Comparison of ENCODE assay signal across 8 cellular contexts in the genomic region with DNA sequence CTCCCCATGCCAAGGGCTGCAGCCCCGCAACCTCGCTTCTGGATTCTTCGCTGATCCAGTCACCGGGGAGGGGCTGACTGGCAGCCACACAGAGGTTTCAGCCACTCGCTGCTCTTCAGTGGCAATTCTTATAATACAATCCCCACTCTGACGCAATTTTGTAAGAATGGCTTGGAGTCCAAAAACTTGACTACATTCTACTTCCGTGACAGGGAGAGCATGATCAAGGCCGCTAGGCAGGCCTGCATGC. TPM values are rescaled to one million over a fixed set of nuclear protein-coding genes. Genes with fewer than 3 reads are reported as not detected.
DNase-seq lines count a peak whose midpoint lies in the region; ATAC-seq, FAIRE-seq and TF ChIP-seq lines count a peak whose summit lies in the region.

No MANE protein-coding gene starts in this region.

- H3K9me3 Mint-ChIP-seq in glutamatergic neuron (ENCODE audit: unreplicated experiment) = peaks cover 33% of the 10 kb centered on the region

- H3K27me3 ChIP-seq in WERI-Rb-1 (ENCODE audit: insufficient read depth, low read depth, severe bottlenecking) = no peaks in the 10 kb centered on the region

- peaks cover 52% of the 10 kb centered on the region for H3K4me1 Mint-ChIP-seq in glutamatergic neuron (ENCODE audit: low read depth, unreplicated experiment)

- POLR2A ChIA-PET in HEK293T (lab: Yijun Ruan, JAX) = interaction anchor here (0.5 to 2.3 kb wide), 3 partner anchors 15 to 225 kb away, joined by 3 to 7 read pairs (median 3); partner anchors contain the start of gene PPM1F

- H3K4me3 Mint-ChIP-seq in glutamatergic neuron (ENCODE audit: unreplicated experiment) = peak overlapping the region; percentile 78

- TF ChIP-seq CTCF in WERI-Rb-1 (IDR thresholded peaks at IDR 0.05; ENCODE audit: low read depth, low read length) (no peak), glutamatergic neuron (IDR thresholded peaks at IDR 0.05; ENCODE audit: partially characterized antibody, unreplicated experiment) (no peak)

- intact Hi-C loops in sciatic nerve (cut with DNase I) = no loop called here

- H3K9me3 ChIP-seq in WERI-Rb-1 (ENCODE audit: severe bottlenecking) = no peaks in the 10 kb centered on the region

- DNase-seq in GM04503 (ENCODE audit: low read depth) = peak; percentile 93
- DNase-seq in WERI-Rb-1 = no peak
- no peak for DNase-seq in glutamatergic neuron
- DNase-seq in sciatic nerve (ENCODE audit: low spot score) = no peak
- DNase-seq in HTR-8/SVneo (ENCODE audit: insufficient read length, low spot score) = no peak
- DNase-seq in HEK293T (ENCODE audit: extremely low spot score) = no peak

- H3K27ac ChIP-seq in WERI-Rb-1 = peak overlapping the region; percentile 95

- H3K36me3 Mint-ChIP-seq in glutamatergic neuron (ENCODE audit: unreplicated experiment) = no peaks in the 10 kb centered on the region

- ATAC-seq in sciatic nerve (peak; percentile 70), HG03521 (IDR thresholded peaks at IDR 0.05; ENCODE audit: unreplicated experiment) (no peak), GM19463 (IDR thresholded peaks at IDR 0.05; ENCODE audit: unreplicated experiment) (no peak)

- no peak overlapping the region for H3K4me3 ChIP-seq in WERI-Rb-1 (ENCODE audit: low read depth, low read length)

- FAIRE-seq in HTR-8/SVneo (lab: Jason Lieb, UNC) = no peak

- peaks cover 32% of the 10 kb centered on the region for H3K36me3 ChIP-seq in WERI-Rb-1

- CTCF ChIA-PET in HEK293T (lab: Yijun Ruan, JAX) = interaction anchor here (0.7 to 2.0 kb wide), 7 partner anchors 11 to 240 kb away, joined by 3 to 17 read pairs (median 4); partner anchors contain the start of gene PPM1F

- H3K27ac Mint-ChIP-seq in glutamatergic neuron (ENCODE audit: unreplicated experiment) = peak overlapping the region; percentile 98

- H3K27me3 Mint-ChIP-seq in glutamatergic neuron (ENCODE audit: unreplicated experiment) = peaks cover 24% of the 10 kb centered on the region

TF ChIP-seq in HEK293T, 16 proteins besides CTCF, POLR2A, EP300 and RAD21:
- TF ChIP-seq SUZ12 (IDR thresholded peaks at IDR 0.05) (no peak), ELF4 (IDR thresholded peaks at IDR 0.05) (no peak), L3MBTL2 (conservative IDR thresholded peaks at IDR 0.05) (no peak), BHLHE40 (IDR thresholded peaks at IDR 0.05; ENCODE audit: borderline replicate concordance) (no peak), TARDBP (IDR thresholded peaks at IDR 0.05) (no peak), FOXA1 (IDR thresholded peaks at IDR 0.05) (no peak), FOXM1 (IDR thresholded peaks at IDR 0.05; ENCODE audit: borderline replicate concordance) (no peak), SP1 (IDR thresholded peaks at IDR 0.05) (no peak), FOXK2 (IDR thresholded peaks at IDR 0.05) (no peak), LEF1 (IDR thresholded peaks at IDR 0.05; ENCODE audit: borderline replicate concordance) (no peak), ZNF384 (IDR thresholded peaks at IDR 0.05) (no peak), ARNT (IDR thresholded peaks at IDR 0.05) (no peak), NFRKB (IDR thresholded peaks at IDR 0.05) (no peak), HDGF (IDR thresholded peaks at IDR 0.05; ENCODE audit: borderline replicate concordance) (no peak), CTBP1 (IDR thresholded peaks at IDR 0.05; ENCODE audit: borderline replicate concordance) (no peak)
- TF ChIP-seq, protein P1, sequence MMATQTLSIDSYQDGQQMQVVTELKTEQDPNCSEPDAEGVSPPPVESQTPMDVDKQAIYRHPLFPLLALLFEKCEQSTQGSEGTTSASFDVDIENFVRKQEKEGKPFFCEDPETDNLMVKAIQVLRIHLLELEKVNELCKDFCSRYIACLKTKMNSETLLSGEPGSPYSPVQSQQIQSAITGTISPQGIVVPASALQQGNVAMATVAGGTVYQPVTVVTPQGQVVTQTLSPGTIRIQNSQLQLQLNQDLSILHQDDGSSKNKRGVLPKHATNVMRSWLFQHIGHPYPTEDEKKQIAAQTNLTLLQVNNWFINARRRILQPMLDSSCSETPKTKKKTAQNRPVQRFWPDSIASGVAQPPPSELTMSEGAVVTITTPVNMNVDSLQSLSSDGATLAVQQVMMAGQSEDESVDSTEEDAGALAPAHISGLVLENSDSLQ (IDR thresholded peaks at IDR 0.05) = no peak

RNA-seq across cellular contexts. Expression of gene PPM1F, which starts 14.9 kb away (rescaled TPM):
- total RNA-seq in glutamatergic neuron (ENCODE audit: unreplicated experiment) (40.1 TPM), sciatic nerve (95.5 TPM)

RNA-seq across cellular contexts. Expression of gene TOP3B, which starts 44.8 kb away (rescaled TPM):
- total RNA-seq in glutamatergic neuron (ENCODE audit: unreplicated experiment) = 83.5 TPM
- total RNA-seq in sciatic nerve = 37.0 TPM
